Comparison of ENCODE assay signal across 9 cellular contexts in genomic region chr4:113446019-113446418, GRCh38.
DNase-seq lines count a peak whose midpoint lies in the region; ATAC-seq, FAIRE-seq and TF ChIP-seq lines count a peak whose summit lies in the region.
"Had no signal": no experiment of that assay in that cellular context is flagged by ENCODE, and none has a peak within 500 bp of the region (broad histone marks: within the 10 kb centered on the region; RNA-seq: fewer than 3 reads in every experiment).

No MANE protein-coding gene starts in this region.

- no peaks in the 10 kb centered on the region for H3K27me3 Mint-ChIP-seq in endothelial cell (ENCODE audit: unreplicated experiment)

- no peaks in the 10 kb centered on the region for H3K9me3 Mint-ChIP-seq in endothelial cell (ENCODE audit: unreplicated experiment)

- DNase-seq in HCEC 1CT (peak; percentile 77), RCC 7860 (ENCODE audit: low spot score) (peak; percentile 40), fibroblast of gingiva (ENCODE audit: low read depth) (peak; percentile 59), endothelial cell (ENCODE audit: low spot score) (no peak), GM13977 (ENCODE audit: low spot score) (no peak)
- peak; percentile 27 for DNase-seq in stimulated activated CD4-positive, alpha-beta T cell treated with anti-CD3 and anti-CD28 coated beads, Interleukin-15, amount 100 ng/mL, for 24 hours
- DNase-seq: RPMI8226 had no signal

- ATAC-seq in GM21717 (IDR thresholded peaks at IDR 0.05; ENCODE audit: unreplicated experiment) (no peak), GM18870 (IDR thresholded peaks at IDR 0.05; ENCODE audit: unreplicated experiment) (no peak)

- H3K27ac Mint-ChIP-seq in endothelial cell (ENCODE audit: unreplicated experiment): no peak overlapping the region

- in situ Hi-C loops in GM13977 (cut with MboI; ENCODE audit: low pct_unique_long_range_greater_than_20kb, low sequenced_read_pairs, unreplicated experiment): no loop called here

- TF ChIP-seq CTCF in endothelial cell (IDR thresholded peaks at IDR 0.05; ENCODE audit: unreplicated experiment) (no peak), GM13977 (IDR thresholded peaks at IDR 0.05; ENCODE audit: extremely low read depth, insufficient read depth, missing control alignments) (no peak)

- no peaks in the 10 kb centered on the region for H3K36me3 Mint-ChIP-seq in endothelial cell (ENCODE audit: low read depth, unreplicated experiment)

- FAIRE-seq in RCC 7860 (lab: Jason Lieb, UNC): no peak

- no peak overlapping the region for H3K4me3 Mint-ChIP-seq in endothelial cell (ENCODE audit: unreplicated experiment)

- peaks cover 12% of the 10 kb centered on the region for H3K4me1 Mint-ChIP-seq in endothelial cell (ENCODE audit: unreplicated experiment)

Comparison
In these comparisons a context has a peak if more than half of its experiments do, and no peak if none do; other contexts are left out.
1. DNase-seq: peak in HCEC 1CT (single experiment), RCC 7860 (single experiment), fibroblast of gingiva (single experiment) and stimulated activated CD4-positive, alpha-beta T cell treated with anti-CD3 and anti-CD28 coated beads, Interleukin-15, amount 100 ng/mL, for 24 hours (single experiment); none in endothelial cell (single experiment) and GM13977 (single experiment).